1 cellular context compared by ENCODE assay signal in the genomic region with DNA sequence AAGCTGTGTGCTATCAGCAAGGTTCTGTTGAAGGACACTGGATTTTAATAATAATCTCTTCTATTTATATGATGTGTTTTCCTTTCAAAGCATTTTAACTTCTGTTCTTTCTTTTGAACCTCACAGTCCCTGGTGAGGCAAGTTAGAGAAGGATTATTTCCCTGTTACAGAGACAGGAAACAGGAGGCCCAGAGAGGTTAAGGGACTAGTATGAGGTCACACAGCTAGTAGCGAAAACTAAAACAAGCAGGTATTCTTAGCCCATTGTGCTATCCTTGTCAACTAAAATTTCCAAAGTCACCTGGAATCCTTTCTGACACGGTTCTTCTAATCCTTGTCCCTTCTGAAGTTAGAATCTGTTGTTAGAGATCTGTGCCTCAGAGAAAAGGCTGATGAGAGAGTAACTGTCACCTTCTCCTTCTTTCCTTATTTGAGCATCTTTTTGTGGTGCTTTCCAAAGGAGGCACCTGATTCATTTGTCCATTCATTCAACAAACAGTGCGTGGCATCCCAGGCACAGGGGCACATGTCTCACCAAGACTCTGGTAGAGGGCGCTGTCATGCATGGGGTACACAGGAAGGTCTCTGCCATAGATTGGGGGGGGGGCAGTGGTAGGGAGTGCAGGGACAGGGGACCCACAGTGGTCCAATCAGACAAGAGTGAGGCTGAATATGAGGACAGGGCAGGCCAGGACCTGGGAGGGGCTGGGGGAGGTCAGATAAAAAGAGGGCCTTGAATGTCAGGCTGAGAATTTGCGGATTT.
TF ChIP-seq lines count a peak whose summit lies in the region.

No MANE protein-coding gene starts in this region.

TF ChIP-seq in SK-N-SH treated with all-trans-retinoic acid at 6 μM for 48 hours, 23 proteins besides CTCF, POLR2A, EP300 and RAD21 (continued from another document):
- TF ChIP-seq, protein P1, sequence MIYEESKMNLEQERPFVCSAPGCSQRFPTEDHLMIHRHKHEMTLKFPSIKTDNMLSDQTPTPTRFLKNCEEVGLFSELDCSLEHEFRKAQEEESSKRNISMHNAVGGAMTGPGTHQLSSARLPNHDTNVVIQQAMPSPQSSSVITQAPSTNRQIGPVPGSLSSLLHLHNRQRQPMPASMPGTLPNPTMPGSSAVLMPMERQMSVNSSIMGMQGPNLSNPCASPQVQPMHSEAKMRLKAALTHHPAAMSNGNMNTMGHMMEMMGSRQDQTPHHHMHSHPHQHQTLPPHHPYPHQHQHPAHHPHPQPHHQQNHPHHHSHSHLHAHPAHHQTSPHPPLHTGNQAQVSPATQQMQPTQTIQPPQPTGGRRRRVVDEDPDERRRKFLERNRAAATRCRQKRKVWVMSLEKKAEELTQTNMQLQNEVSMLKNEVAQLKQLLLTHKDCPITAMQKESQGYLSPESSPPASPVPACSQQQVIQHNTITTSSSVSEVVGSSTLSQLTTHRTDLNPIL (CRISPR knock-in tag; IDR thresholded peaks at IDR 0.05; ENCODE audit: low read depth): no peak
- TF ChIP-seq POU6F1 (CRISPR knock-in tag; IDR thresholded peaks at IDR 0.05; ENCODE audit: borderline replicate concordance, low read depth) (no peak), PPARA (CRISPR knock-in tag; IDR thresholded peaks at IDR 0.05; ENCODE audit: borderline replicate concordance) (no peak), ARNTL (CRISPR knock-in tag; IDR thresholded peaks at IDR 0.05; ENCODE audit: borderline replicate concordance, low read depth) (no peak)
